Comparison of ENCODE assay signal across 25 cellular contexts in the genomic region with DNA sequence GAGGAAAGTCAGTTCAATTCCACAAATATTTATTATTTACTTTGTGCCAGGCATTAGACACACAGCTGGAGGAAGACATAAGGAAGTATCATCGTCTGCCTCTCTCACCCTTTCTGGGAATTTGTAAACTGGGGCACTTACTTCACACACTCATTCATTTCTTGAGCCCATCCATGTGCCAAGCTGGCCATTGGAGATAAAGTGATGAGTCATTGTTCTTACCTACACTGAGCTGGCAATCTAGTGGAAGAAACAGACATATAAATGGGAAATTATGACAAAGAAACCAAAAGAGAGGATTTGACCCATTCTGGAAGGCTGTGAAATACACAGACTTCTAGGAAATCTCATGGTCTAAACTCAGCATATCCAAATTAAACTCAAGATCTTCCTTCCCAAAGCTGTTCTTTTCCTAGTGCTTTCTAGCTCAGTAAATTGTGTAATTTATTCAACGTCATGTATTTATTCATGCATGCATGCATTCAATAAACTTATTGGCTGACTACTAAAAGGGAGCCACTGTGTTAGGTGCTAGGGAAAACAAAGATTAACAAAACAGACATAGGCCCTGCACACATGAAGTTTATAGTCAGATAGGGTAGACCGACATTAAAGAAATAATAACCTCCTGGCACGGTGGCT.
DNase-seq lines count a peak whose midpoint lies in the region; ATAC-seq lines count a peak whose summit lies in the region.
"Had no signal": no experiment of that assay in that cellular context is flagged by ENCODE, and none has a peak within 500 bp of the region (broad histone marks: within the 10 kb centered on the region; RNA-seq: fewer than 3 reads in every experiment).

No MANE protein-coding gene starts in this region.

- H3K4me3 ChIP-seq in MG63: no peak overlapping the region
- H3K4me3 ChIP-seq: adrenal gland, GM12878, heart left ventricle, neural progenitor cell, right lobe of liver, upper lobe of right lung had no signal

- DNase-seq in Caki2 (ENCODE audit: low read depth): peak; percentile 87
- DNase-seq in MG63: peak; percentile 27
- DNase-seq in amniotic epithelial cell (ENCODE audit: low read depth): peak; percentile 45
- DNase-seq in kidney tubule cell (ENCODE audit: low spot score): peak; percentile 81
- DNase-seq in cortex of kidney (lab: John Stamatoyannopoulos, UW): no peak
- DNase-seq in ureter (ENCODE audit: low spot score): no peak
- no peak for DNase-seq in T-helper 1 cell
- DNase-seq: activated CD4-positive, alpha-beta T cell treated with anti-CD3 and anti-CD28 coated beads, Interleukin-2, amount 50 U/mL, for 4 hours; activated naive CD4-positive, alpha-beta T cell treated with anti-CD3 and anti-CD28 coated beads for 36 hours; adrenal gland; brain microvascular endothelial cell; Calu3; heart left ventricle; kidney glomerular epithelial cell; NCI-H1105; NCI-H1930; NCI-H748 treated with DMSO at 0.1 percent for 48 hours; posterior cingulate gyrus; right lobe of liver; stimulated activated naive B cell treated with anti-CD40 and anti-IgM and Interleukin-4, amounts not matched to agents 10 μg/mL and 1 μg/mL and 100 μg/mL, for 72 hours; upper lobe of right lung had no signal

- no peaks in the 10 kb centered on the region for H3K27me3 ChIP-seq in MG63
- H3K27me3 ChIP-seq: adrenal gland, brain microvascular endothelial cell, heart left ventricle, neural progenitor cell, right lobe of liver, upper lobe of right lung had no signal

- no peaks in the 10 kb centered on the region for H3K36me3 ChIP-seq in MG63
- H3K36me3 ChIP-seq: adrenal gland, brain microvascular endothelial cell, heart left ventricle, neural progenitor cell, right lobe of liver, upper lobe of right lung had no signal

- no peak for ATAC-seq in HG02885 (IDR thresholded peaks at IDR 0.05; ENCODE audit: poor library complexity, unreplicated experiment)
- ATAC-seq: GM12878; heart left ventricle; stimulated activated naive B cell treated with anti-CD40 and anti-IgM and Interleukin-4, amounts not matched to agents 10 μg/mL and 1 μg/mL and 100 μg/mL, for 72 hours; upper lobe of right lung; WTC11 had no signal

- H3K9me3 ChIP-seq in MG63: no peaks in the 10 kb centered on the region
- H3K9me3 ChIP-seq: adrenal gland, heart left ventricle, right lobe of liver, upper lobe of right lung had no signal

- in situ Hi-C loops in Caki2 (cut with HindIII; ENCODE audit: low pct_unique_long_range_greater_than_20kb, low sequenced_read_pairs): no loop called here

Comparison
In these comparisons a context has a peak if more than half of its experiments do, and no peak if none do; other contexts are left out.
1. DNase-seq: peak in Caki2 (single experiment), MG63 (single experiment), amniotic epithelial cell (single experiment) and kidney tubule cell (single experiment); none in cortex of kidney (single experiment), ureter (single experiment) and T-helper 1 cell (0 of 5).